Comparison of ENCODE assay signal across 8 cellular contexts in genomic region chr18:46148810-46149209, GRCh38. TPM values are rescaled to one million over a fixed set of nuclear protein-coding genes. Genes with fewer than 3 reads are reported as not detected.
DNase-seq lines count a peak whose midpoint lies in the region; ATAC-seq and TF ChIP-seq lines count a peak whose summit lies in the region.

No MANE protein-coding gene starts in this region.

- peak; percentile 58 for DNase-seq in COR-L47 (lab: John Stamatoyannopoulos, UW)
- DNase-seq in NCI-H748 (lab: John Stamatoyannopoulos, UW; ENCODE audit: unreplicated experiment) = peak; percentile 62
- DNase-seq in activated CD8-positive, alpha-beta T cell treated with anti-CD3 and anti-CD28 coated beads, Interleukin-2, amount 10 ng/mL, durations not matched to agents 7 days and 5 days = peak; percentile 75
- DNase-seq in fibroblast of lung (ENCODE audit: low read depth in 2 of 2) = peak; percentile 41 to 66
- peak; percentile 61 for DNase-seq in nephron progenitor cell
- DNase-seq in NCI-H187 treated with DMSO at 0.1 percent for 48 hours (lab: John Stamatoyannopoulos, UW) = no peak

- H4K20me1 ChIP-seq in fibroblast of lung (ENCODE audit: control insufficient read depth, extremely low read depth, insufficient read depth, low read length) = no peaks in the 10 kb centered on the region

- TF ChIP-seq CTCF in HEK293 (tag by site-specific recombination; IDR thresholded peaks at IDR 0.05) (0 out of 2 replicates have a peak, but pooled peaks have one; percentile 45), fibroblast of lung (conservative IDR thresholded peaks at IDR 0.05 in 1 of 2, IDR thresholded peaks at IDR 0.05 in 1 of 2; ENCODE audit: low read depth in 1 of 2, low read length in 2 of 2) (peak; percentile 50 to 62), nephron progenitor cell (IDR thresholded peaks at IDR 0.05) (peak; percentile 62)

- peak; percentile 53 for ATAC-seq in activated CD8-positive, alpha-beta T cell treated with anti-CD3 and anti-CD28 coated beads, Interleukin-2, amount 10 ng/mL, durations not matched to agents 7 days and 5 days
- ATAC-seq in GM18858 (IDR thresholded peaks at IDR 0.05; ENCODE audit: unreplicated experiment) = no peak

- H3K4me2 ChIP-seq in fibroblast of lung (ENCODE audit: extremely low read depth, insufficient read depth, low read length) = no peak overlapping the region

- H3K27ac Mint-ChIP-seq in activated CD8-positive, alpha-beta T cell treated with anti-CD3 and anti-CD28 coated beads, Interleukin-2, amount 10 ng/mL, durations not matched to agents 7 days and 5 days = peak overlapping the region; percentile 65
- H3K27ac Mint-ChIP-seq in nephron progenitor cell = no peak overlapping the region

- peaks cover 7% of the 10 kb centered on the region for H3K36me3 Mint-ChIP-seq in activated CD8-positive, alpha-beta T cell treated with anti-CD3 and anti-CD28 coated beads, Interleukin-2, amount 10 ng/mL, durations not matched to agents 7 days and 5 days (ENCODE audit: low read depth)
- H3K36me3 Mint-ChIP-seq in nephron progenitor cell (ENCODE audit: low read depth) = peaks cover 4% of the 10 kb centered on the region

- H3K79me2 ChIP-seq in fibroblast of lung (ENCODE audit: control insufficient read depth, insufficient read depth, low read length) = no peaks in the 10 kb centered on the region

- H3K27ac ChIP-seq in HEK293 (ENCODE audit: extremely low read depth, low read depth, low read length) (no peak overlapping the region), fibroblast of lung (ENCODE audit: insufficient read depth, low read length) (no peak overlapping the region)

- H3K27me3 Mint-ChIP-seq in activated CD8-positive, alpha-beta T cell treated with anti-CD3 and anti-CD28 coated beads, Interleukin-2, amount 10 ng/mL, durations not matched to agents 7 days and 5 days (ENCODE audit: low read depth) = no peaks in the 10 kb centered on the region
- H3K27me3 Mint-ChIP-seq in nephron progenitor cell (ENCODE audit: low read depth, poor library complexity) = no peaks in the 10 kb centered on the region

- H3K4me3 ChIP-seq in HEK293 (ENCODE audit: low read depth, low read length) = no peak overlapping the region
- H3K4me3 ChIP-seq in fibroblast of lung (replicated peaks in 1 of 4; ENCODE audit: control extremely low read depth in 1 of 4, insufficient read depth in 1 of 4, low read depth in 3 of 4, low read length in 4 of 4) = no peak overlapping the region

- POLR2A ChIA-PET in HEK293 (lab: Yijun Ruan, JAX) = no interaction called here
- POLR2A ChIA-PET in activated CD8-positive, alpha-beta T cell treated with anti-CD3 and anti-CD28 coated beads, Interleukin-2, amount 10 ng/mL, durations not matched to agents 7 days and 5 days (lab: Charles Lee) = interaction anchor here (2.2 kb wide), 1 partner anchor 24 kb away, joined by 9 read pairs; a partner anchor contains a TSS

- no peak overlapping the region for H3K9ac ChIP-seq in fibroblast of lung (ENCODE audit: insufficient read depth, low read length)

- CTCF ChIA-PET in HEK293 (lab: Yijun Ruan, JAX) = interaction anchor here (0.6 to 7.3 kb wide), 20 partner anchors 9 to 513 kb away, joined by 3 to 63 read pairs (median 5); partner anchors contain the start of gene LOXHD1
- CTCF ChIA-PET in activated CD8-positive, alpha-beta T cell treated with anti-CD3 and anti-CD28 coated beads, Interleukin-2, amount 10 ng/mL, durations not matched to agents 7 days and 5 days (lab: Charles Lee) = interaction anchor here (0.6 to 5.8 kb wide), 36 partner anchors 8 to 513 kb away, joined by 3 to 50 read pairs (median 4); partner anchors contain the start of genes HAUS1 and LOXHD1

- H3K36me3 ChIP-seq in HEK293 (ENCODE audit: control insufficient read depth in 2 of 2, insufficient read depth in 1 of 2, low read length in 2 of 2) (no peaks in the 10 kb centered on the region), fibroblast of lung (ENCODE audit: control insufficient read depth, insufficient read depth, low read length) (no peaks in the 10 kb centered on the region)

- peaks cover 49% of the 10 kb centered on the region for H3K4me1 Mint-ChIP-seq in activated CD8-positive, alpha-beta T cell treated with anti-CD3 and anti-CD28 coated beads, Interleukin-2, amount 10 ng/mL, durations not matched to agents 7 days and 5 days (ENCODE audit: low read depth)
- H3K4me1 Mint-ChIP-seq in nephron progenitor cell = peaks cover 40% of the 10 kb centered on the region

- no peak overlapping the region for H2AFZ ChIP-seq in fibroblast of lung (ENCODE audit: low read length)

- H3K9me3 Mint-ChIP-seq in activated CD8-positive, alpha-beta T cell treated with anti-CD3 and anti-CD28 coated beads, Interleukin-2, amount 10 ng/mL, durations not matched to agents 7 days and 5 days (ENCODE audit: insufficient read depth) = no peaks in the 10 kb centered on the region
- no peaks in the 10 kb centered on the region for H3K9me3 Mint-ChIP-seq in nephron progenitor cell

- H3K4me1 ChIP-seq in HEK293 (ENCODE audit: control insufficient read depth, insufficient read depth, low read length) = peaks cover 8% of the 10 kb centered on the region
- H3K4me1 ChIP-seq in fibroblast of lung (ENCODE audit: control insufficient read depth, extremely low read depth, insufficient read depth, low read length) = peaks cover 11% of the 10 kb centered on the region

- no peaks in the 10 kb centered on the region for H3K27me3 ChIP-seq in fibroblast of lung (ENCODE audit: control insufficient read depth, insufficient read depth, low read length)

- H3K4me3 Mint-ChIP-seq in activated CD8-positive, alpha-beta T cell treated with anti-CD3 and anti-CD28 coated beads, Interleukin-2, amount 10 ng/mL, durations not matched to agents 7 days and 5 days = no peak overlapping the region
- H3K4me3 Mint-ChIP-seq in nephron progenitor cell = no peak overlapping the region

- H3K9me3 ChIP-seq in HEK293 (ENCODE audit: control insufficient read depth, insufficient read depth, low read depth, low read length) (no peaks in the 10 kb centered on the region), fibroblast of lung (ENCODE audit: control insufficient read depth, insufficient read depth, low read depth, low read length) (no peaks in the 10 kb centered on the region)

TF ChIP-seq in HEK293, 187 proteins besides CTCF, POLR2A, EP300 and RAD21:
- TF ChIP-seq PRDM1 (tag by site-specific recombination; IDR thresholded peaks at IDR 0.05) (0 out of 2 replicates have a peak, but pooled peaks have one; percentile 27), ZNF10 (tag by site-specific recombination; IDR thresholded peaks at IDR 0.05) (no peak), ZNF654 (tag by site-specific recombination; IDR thresholded peaks at IDR 0.05; ENCODE audit: low read depth) (peak; percentile 75)

RNA-seq across cellular contexts. Expression of gene HAUS1, which starts 44.6 kb away (rescaled TPM):
- 10 to 100 TPM; 63.7 to 65.9 TPM for total RNA-seq in activated CD8-positive, alpha-beta T cell treated with anti-CD3 and anti-CD28 coated beads, Interleukin-2, amount 10 ng/mL, durations not matched to agents 7 days and 5 days
- 25.4 and 37.0 TPM in 2 replicates for total RNA-seq in fibroblast of lung
- 52.8 and 90.3 TPM in 2 replicates for polyA plus RNA-seq in fibroblast of lung
- polyA plus RNA-seq in fibroblast of lung (2012) = 27.5 and 41.6 TPM in 2 replicates
- 4.0 TPM in 1 of 2 replicates, not detected in the other for polyA minus RNA-seq in fibroblast of lung (ENCODE audit: low replicate concordance)

RNA-seq across cellular contexts. Expression of gene ATP5F1A, which starts 50.7 kb away (rescaled TPM):
- total RNA-seq in activated CD8-positive, alpha-beta T cell treated with anti-CD3 and anti-CD28 coated beads, Interleukin-2, amount 10 ng/mL, durations not matched to agents 7 days and 5 days = 100 to 1,000 TPM; 377 to 385 TPM
- 581 and 591 TPM in 2 replicates for total RNA-seq in fibroblast of lung
- 791 and 878 TPM in 2 replicates for polyA plus RNA-seq in fibroblast of lung
- 452 and 531 TPM in 2 replicates for polyA plus RNA-seq in fibroblast of lung (2012)
- 480 and 506 TPM in 2 replicates for polyA minus RNA-seq in fibroblast of lung (ENCODE audit: low replicate concordance)
